Comparison of ENCODE assay signal across 18 cellular contexts in the genomic region with DNA sequence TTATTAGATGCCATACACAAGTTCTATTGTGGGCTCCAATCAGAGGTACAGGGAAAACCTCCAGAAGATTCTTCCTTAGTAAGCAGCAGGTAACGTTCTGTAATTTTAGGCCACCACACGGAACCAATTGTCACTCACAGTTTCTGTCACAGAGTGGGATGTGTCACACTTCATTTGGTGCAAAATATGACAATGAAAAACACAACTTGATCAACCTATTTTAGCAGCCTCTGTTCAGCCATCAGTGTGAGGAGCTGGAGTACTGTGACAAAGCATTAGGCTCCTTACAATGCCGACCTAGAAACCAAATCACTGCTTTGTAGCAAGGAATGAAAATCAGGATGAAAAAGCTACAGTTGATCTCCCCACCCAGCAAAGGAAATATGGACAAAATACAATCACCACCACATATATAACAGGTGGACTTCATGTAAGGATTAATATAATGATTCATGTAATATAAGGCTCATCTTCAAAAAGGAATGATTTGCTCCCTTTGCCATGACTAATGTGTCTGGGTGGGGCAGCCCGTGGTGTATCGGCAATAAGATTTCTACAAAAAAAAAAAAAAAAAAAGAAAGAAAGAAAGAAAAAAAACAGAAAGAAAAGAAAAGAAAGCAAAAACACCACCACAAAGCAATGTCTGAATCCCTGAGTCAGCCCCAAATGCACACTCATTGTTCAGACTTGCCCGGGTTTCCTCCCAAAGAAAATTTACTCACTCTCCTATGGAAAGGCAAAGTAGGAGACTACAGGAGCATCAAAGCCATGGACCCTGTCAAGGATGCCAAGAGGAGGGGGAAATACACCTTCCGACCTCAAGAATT.
DNase-seq lines count a peak whose midpoint lies in the region.
"Had no signal": no experiment of that assay in that cellular context is flagged by ENCODE, and none has a peak within 500 bp of the region (broad histone marks: within the 10 kb centered on the region; RNA-seq: fewer than 3 reads in every experiment).

No MANE protein-coding gene starts in this region.

- DNase-seq in EH (ENCODE audit: low read depth): peak; percentile 29
- peak; percentile 29 for DNase-seq in HPDE6-E6E7 (ENCODE audit: extremely low spot score)
- peak; percentile 29 for DNase-seq in astrocyte of the hippocampus (ENCODE audit: low read depth, low spot score)
- DNase-seq in kidney tubule cell (ENCODE audit: low spot score): peak; percentile 12
- DNase-seq in islet precursor cell: no peak
- no peak for DNase-seq in GF-D8 (lab: John Stamatoyannopoulos, UW)
- no peak for DNase-seq in effector CD4-positive, alpha-beta T cell
- DNase-seq in NCI-H748 (lab: John Stamatoyannopoulos, UW; ENCODE audit: unreplicated experiment): no peak
- DNase-seq: activated CD4-positive, CD25-positive, alpha-beta regulatory T cell; activated T-cell treated with anti-CD3 and anti-CD28 coated beads for 4 hours; effector memory CD4-positive, alpha-beta T cell; immature natural killer cell; NCI-H146; NCI-H510A; right lobe of liver; stimulated activated CD4-positive, alpha-beta T cell treated with anti-CD3 and anti-CD28 coated beads, Interleukin-2, amount 100 ng/mL, for 48 hours; stimulated activated CD8-positive, alpha-beta memory T cell treated with anti-CD3 and anti-CD28 coated beads, Interleukin-4, amount 100 ng/mL, for 48 hours; T-helper 1 cell had no signal

Comparison
In these comparisons a context has a peak if more than half of its experiments do, and no peak if none do; other contexts are left out.
1. DNase-seq: peak in EH (single experiment), HPDE6-E6E7 (single experiment), astrocyte of the hippocampus (single experiment) and kidney tubule cell (single experiment); none in islet precursor cell (single experiment), GF-D8 (single experiment), effector CD4-positive, alpha-beta T cell (single experiment) and NCI-H748 (single experiment).